17 cellular contexts compared by ENCODE assay signal in genomic region chr10:50807851-50808776, GRCh38.
DNase-seq lines count a peak whose midpoint lies in the region; ATAC-seq, FAIRE-seq and TF ChIP-seq lines count a peak whose summit lies in the region.
"Had no signal": no experiment of that assay in that cellular context is flagged by ENCODE, and none has a peak within 500 bp of the region (broad histone marks: within the 10 kb centered on the region; RNA-seq: fewer than 3 reads in every experiment).

No MANE protein-coding gene starts in this region.

- no peak for FAIRE-seq in H1 (lab: Jason Lieb, UNC)
- FAIRE-seq: RCC 7860 had no signal

- no peak overlapping the region for H3K4me3 Mint-ChIP-seq in activated T-helper 2 cell treated with anti-CD3 and anti-CD28 coated beads, Interferon-gamma antibody, Interleukin-2, Interleukin-4, amounts not matched to agents 10 μg/mL and 5 μg/mL and 100 μg/mL, durations not matched to agents 14 hours and 24 hours and 36 hours (ENCODE audit: low read depth)
- H3K4me3 Mint-ChIP-seq: activated naive CD8-positive, alpha-beta T cell treated with anti-CD3 and anti-CD28 coated beads, Interleukin-2, amount 10 ng/mL, durations not matched to agents 7 days and 5 days; mesothelial cell of epicardium; T-helper 1 cell treated with Interleukin-12 subunit alpha and Interleukin-12 subunit beta and Interleukin-4 antibody, amounts not matched to agents 30 μg/mL and 1 μg/mL, for 36 hours had no signal

- no peaks in the 10 kb centered on the region for H3K9me3 ChIP-seq in H1 (ENCODE audit: insufficient read depth in 2 of 2, low read depth in 1 of 2, low read length in 1 of 2)
- H3K9me3 ChIP-seq: colonic mucosa, ovary, suprapubic skin had no signal

- CTCF ChIA-PET in BJ (lab: Yijun Ruan, JAX), result no interaction called here
- CTCF ChIA-PET in H1 (lab: Charles Lee; ENCODE audit: partially characterized antibody), result no interaction called here

- no peaks in the 10 kb centered on the region for H4K20me1 ChIP-seq in H1 (replicated peaks in 1 of 2; ENCODE audit: control insufficient read depth in 1 of 2, insufficient read depth in 2 of 2, low read length in 2 of 2)

- no peak overlapping the region for H4K91ac ChIP-seq in H1 (replicated peaks; ENCODE audit: insufficient read length, low read length)

- H2AFZ ChIP-seq in H1 (ENCODE audit: low read length), result no peak overlapping the region

- no peak overlapping the region for H3K23ac ChIP-seq in H1 (ENCODE audit: insufficient read length)
- no peak overlapping the region for H3K23ac ChIP-seq in mesendoderm (ENCODE audit: low read length)

- H2AK5ac ChIP-seq in H1 (ENCODE audit: low read depth, low read length) (no peak overlapping the region), mesendoderm (ENCODE audit: low read length) (no peak overlapping the region)

- no peak overlapping the region for H3K27ac ChIP-seq in H1 (ENCODE audit: low read depth, low read length)
- no peak overlapping the region for H3K27ac ChIP-seq in mesendoderm (ENCODE audit: low read depth, low read length)
- H3K27ac ChIP-seq: colonic mucosa, ovary, suprapubic skin had no signal

- no peak overlapping the region for H3K27ac Mint-ChIP-seq in activated T-helper 2 cell treated with anti-CD3 and anti-CD28 coated beads, Interferon-gamma antibody, Interleukin-2, Interleukin-4, amounts not matched to agents 10 μg/mL and 5 μg/mL and 100 μg/mL, durations not matched to agents 14 hours and 24 hours and 36 hours
- H3K27ac Mint-ChIP-seq: activated naive CD8-positive, alpha-beta T cell treated with anti-CD3 and anti-CD28 coated beads, Interleukin-2, amount 10 ng/mL, durations not matched to agents 7 days and 5 days; mesothelial cell of epicardium; T-helper 1 cell treated with Interleukin-12 subunit alpha and Interleukin-12 subunit beta and Interleukin-4 antibody, amounts not matched to agents 30 μg/mL and 1 μg/mL, for 36 hours had no signal

- H3K9ac ChIP-seq in H1 (replicated peaks in 1 of 4; ENCODE audit: extremely low read depth in 1 of 4, low read depth in 3 of 4, low read length in 3 of 4) (no peak overlapping the region), mesendoderm (ENCODE audit: low read length) (no peak overlapping the region)

- H2BK12ac ChIP-seq in H1 (ENCODE audit: low read depth, low read length), result no peak overlapping the region

- H3K79me1 ChIP-seq in H1 (ENCODE audit: low read depth, low read length) (no peaks in the 10 kb centered on the region), mesendoderm (ENCODE audit: low read length) (no peaks in the 10 kb centered on the region)

- DNase-seq in BJ (ENCODE audit: low read depth) (peak; percentile 9), HuH-7 (ENCODE audit: low spot score) (peak; percentile 42), H1 (ENCODE audit: low read depth in 1 of 2, low spot score in 2 of 2) (no peak), mesendoderm (peak; percentile 33)
- DNase-seq in activated T-helper 2 cell treated with anti-CD3 and anti-CD28 coated beads, Interferon-gamma antibody, Interleukin-2, Interleukin-4, amounts not matched to agents 10 μg/mL and 5 μg/mL and 100 μg/mL, durations not matched to agents 14 hours and 24 hours and 36 hours (ENCODE audit: low spot score), result no peak
- DNase-seq in stimulated activated CD4-positive, alpha-beta T cell treated with anti-CD3 and anti-CD28 coated beads, Interleukin-4, amount 100 ng/mL, for 24 hours, result no peak
- DNase-seq: activated CD4-positive, alpha-beta T cell treated with anti-CD3 and anti-CD28 coated beads for 1 hour; activated naive CD8-positive, alpha-beta T cell treated with anti-CD3 and anti-CD28 coated beads, Interleukin-2, amount 10 ng/mL, durations not matched to agents 7 days and 5 days; colonic mucosa; NCI-H510A; ovary had no signal

- TF ChIP-seq RAD21 in H1 (IDR thresholded peaks at IDR 0.05 in 1 of 2, conservative IDR thresholded peaks at IDR 0.05 in 1 of 2; ENCODE audit: low read depth in 2 of 2, low read length in 2 of 2), result no peak

- ATAC-seq in GM21367 (IDR thresholded peaks at IDR 0.05; ENCODE audit: unreplicated experiment) (no peak), HG03520 (IDR thresholded peaks at IDR 0.05; ENCODE audit: unreplicated experiment) (no peak)

- no peaks in the 10 kb centered on the region for H3K36me3 Mint-ChIP-seq in activated T-helper 2 cell treated with anti-CD3 and anti-CD28 coated beads, Interferon-gamma antibody, Interleukin-2, Interleukin-4, amounts not matched to agents 10 μg/mL and 5 μg/mL and 100 μg/mL, durations not matched to agents 14 hours and 24 hours and 36 hours (ENCODE audit: low read depth)
- H3K36me3 Mint-ChIP-seq: activated naive CD8-positive, alpha-beta T cell treated with anti-CD3 and anti-CD28 coated beads, Interleukin-2, amount 10 ng/mL, durations not matched to agents 7 days and 5 days; mesothelial cell of epicardium had no signal

- no peak overlapping the region for H4K5ac ChIP-seq in H1 (ENCODE audit: insufficient read length, low read depth, low read length)
- no peak overlapping the region for H4K5ac ChIP-seq in mesendoderm (ENCODE audit: low read length)

- POLR2A ChIA-PET in BJ (lab: Charles Lee), result no interaction called here
- POLR2A ChIA-PET in H1 (lab: Charles Lee; ENCODE audit: partially characterized antibody), result no interaction called here

- H2BK5ac ChIP-seq in H1 (ENCODE audit: low read depth, low read length), result no peak overlapping the region
- H2BK5ac ChIP-seq in mesendoderm (ENCODE audit: low read length), result no peak overlapping the region

- no peaks in the 10 kb centered on the region for H3K9me3 Mint-ChIP-seq in activated T-helper 2 cell treated with anti-CD3 and anti-CD28 coated beads, Interferon-gamma antibody, Interleukin-2, Interleukin-4, amounts not matched to agents 10 μg/mL and 5 μg/mL and 100 μg/mL, durations not matched to agents 14 hours and 24 hours and 36 hours
- H3K9me3 Mint-ChIP-seq: activated naive CD8-positive, alpha-beta T cell treated with anti-CD3 and anti-CD28 coated beads, Interleukin-2, amount 10 ng/mL, durations not matched to agents 7 days and 5 days; mesothelial cell of epicardium; T-helper 1 cell treated with Interleukin-12 subunit alpha and Interleukin-12 subunit beta and Interleukin-4 antibody, amounts not matched to agents 30 μg/mL and 1 μg/mL, for 36 hours had no signal

- no peak for TF ChIP-seq EP300 in H1 (IDR thresholded peaks at IDR 0.05; ENCODE audit: borderline replicate concordance in 1 of 2, low read depth in 2 of 2, low read length in 2 of 2)

- H2BK20ac ChIP-seq in H1 (ENCODE audit: low read length), result no peak overlapping the region

- no peaks in the 10 kb centered on the region for H3K36me3 ChIP-seq in BJ (ENCODE audit: control insufficient read depth, insufficient read depth, low read length)
- H3K36me3 ChIP-seq in H1 (ENCODE audit: control insufficient read depth in 2 of 4, insufficient read depth in 4 of 4, low read length in 3 of 4), result no peaks in the 10 kb centered on the region
- H3K36me3 ChIP-seq in mesendoderm (ENCODE audit: control insufficient read depth, insufficient read depth, low read length), result no peaks in the 10 kb centered on the region
- H3K36me3 ChIP-seq: colonic mucosa, ovary, suprapubic skin had no signal

- H3K79me2 ChIP-seq in H1 (ENCODE audit: control insufficient read depth in 1 of 2, insufficient read depth in 2 of 2, low read length in 2 of 2) (no peaks in the 10 kb centered on the region), mesendoderm (ENCODE audit: control insufficient read depth, insufficient read depth, low read length) (no peaks in the 10 kb centered on the region)

- H3K4me2 ChIP-seq in H1 (ENCODE audit: insufficient read depth in 1 of 2, low read depth in 2 of 2, low read length in 2 of 2) (no peak overlapping the region), mesendoderm (ENCODE audit: low read length) (no peak overlapping the region)

- H3K4ac ChIP-seq in H1 (replicated peaks; ENCODE audit: insufficient read length, low read depth, low read length), result no peak overlapping the region
- no peak overlapping the region for H3K4ac ChIP-seq in mesendoderm (ENCODE audit: low read depth, low read length)

- TF ChIP-seq CTCF in BJ (IDR thresholded peaks at IDR 0.05; ENCODE audit: insufficient read depth, low read depth, low read length) (no peak), H1 (IDR thresholded peaks at IDR 0.05; ENCODE audit: control extremely low read depth in 1 of 3, insufficient read depth in 1 of 3, low read depth in 1 of 3, low read length in 3 of 3) (no peak)

- no peak for TF ChIP-seq POLR2A in H1 (IDR thresholded peaks at IDR 0.05; ENCODE audit: control extremely low read depth in 1 of 2, low read depth in 2 of 2, low read length in 2 of 2)

- H3K27me3 ChIP-seq in BJ (ENCODE audit: control insufficient read depth, insufficient read depth, low read length) (no peaks in the 10 kb centered on the region), H1 (replicated peaks in 1 of 4; ENCODE audit: control insufficient read depth in 3 of 4, extremely low read depth in 1 of 4, insufficient read depth in 3 of 4, low read length in 3 of 4) (no peaks in the 10 kb centered on the region), mesendoderm (ENCODE audit: insufficient read depth, low read length, poor library complexity) (no peaks in the 10 kb centered on the region)
- H3K27me3 ChIP-seq: colonic mucosa, ovary, suprapubic skin had no signal

- H3K4me3 ChIP-seq in BJ (ENCODE audit: low read depth, low read length) (no peak overlapping the region), H1 (ENCODE audit: extremely low read depth in 1 of 4, insufficient read depth in 2 of 4, low read depth in 3 of 4, low read length in 4 of 4) (no peak overlapping the region), mesendoderm (ENCODE audit: low read length) (no peak overlapping the region)
- H3K4me3 ChIP-seq: colonic mucosa, ovary, suprapubic skin had no signal

- no peaks in the 10 kb centered on the region for H3K23me2 ChIP-seq in H1 (ENCODE audit: low read depth, low read length)

- H2BK15ac ChIP-seq in H1 (ENCODE audit: low read length), result no peak overlapping the region
- no peak overlapping the region for H2BK15ac ChIP-seq in mesendoderm (replicated peaks; ENCODE audit: low read depth)

- H3K18ac ChIP-seq in H1 (ENCODE audit: extremely low read depth, low read length) (no peak overlapping the region), mesendoderm (ENCODE audit: low read length) (no peak overlapping the region)

- no peak overlapping the region for H4K8ac ChIP-seq in H1 (ENCODE audit: extremely low read depth, insufficient read depth, low read length)
- no peak overlapping the region for H4K8ac ChIP-seq in mesendoderm (ENCODE audit: low read depth, low read length)

- peaks cover 0 to 7% (median 4%) of the 10 kb centered on the region in 4 experiments; a peak in 3 of 7 replicates for H3K4me1 ChIP-seq in H1 (replicated peaks in 1 of 4; ENCODE audit: control insufficient read depth in 3 of 4, insufficient read depth in 4 of 4, low read length in 3 of 4)
- H3K4me1 ChIP-seq in mesendoderm (ENCODE audit: control insufficient read depth, low read depth, low read length), result no peaks in the 10 kb centered on the region
- H3K4me1 ChIP-seq: colonic mucosa, suprapubic skin had no signal

- intact Hi-C loops in activated T-helper 2 cell treated with anti-CD3 and anti-CD28 coated beads, Interferon-gamma antibody, Interleukin-2, Interleukin-4, amounts not matched to agents 10 μg/mL and 5 μg/mL and 100 μg/mL, durations not matched to agents 14 hours and 24 hours and 36 hours (cut with micrococcal nuclease), result no loop called here

- H2BK120ac ChIP-seq in H1 (replicated peaks; ENCODE audit: low read depth, low read length), result no peak overlapping the region
- no peak overlapping the region for H2BK120ac ChIP-seq in mesendoderm (ENCODE audit: low read depth, low read length)

- H3K4me1 Mint-ChIP-seq in activated T-helper 2 cell treated with anti-CD3 and anti-CD28 coated beads, Interferon-gamma antibody, Interleukin-2, Interleukin-4, amounts not matched to agents 10 μg/mL and 5 μg/mL and 100 μg/mL, durations not matched to agents 14 hours and 24 hours and 36 hours (ENCODE audit: low read depth), result no peaks in the 10 kb centered on the region
- H3K4me1 Mint-ChIP-seq: activated naive CD8-positive, alpha-beta T cell treated with anti-CD3 and anti-CD28 coated beads, Interleukin-2, amount 10 ng/mL, durations not matched to agents 7 days and 5 days had no signal

- H3K56ac ChIP-seq in H1 (replicated peaks; ENCODE audit: insufficient read length, low read depth, low read length) (no peak overlapping the region), mesendoderm (ENCODE audit: low read length) (no peak overlapping the region)

- H3K14ac ChIP-seq in H1 (ENCODE audit: insufficient read length), result no peak overlapping the region

- 67% methylated on average over 1 of the region's 1 CpG; no CpG with 5 or more reads in 1 of the 2 experiments for WGBS in H1 (ENCODE audit: extremely low coverage in 1 of 2, insufficient coverage in 1 of 2, insufficient read length in 1 of 2, insufficient replicate concordance in 2 of 2, low coverage in 1 of 2, low lambda C conversion rate in 2 of 2, missing lambda C conversion rate in 1 of 2), 2 experiments
- WGBS in mesendoderm (ENCODE audit: extremely low coverage, insufficient coverage, low lambda C conversion rate), result no CpG with 5 or more reads among the region's 1 CpG

- peaks cover 8% of the 10 kb centered on the region for H3K27me3 Mint-ChIP-seq in activated T-helper 2 cell treated with anti-CD3 and anti-CD28 coated beads, Interferon-gamma antibody, Interleukin-2, Interleukin-4, amounts not matched to agents 10 μg/mL and 5 μg/mL and 100 μg/mL, durations not matched to agents 14 hours and 24 hours and 36 hours (ENCODE audit: low read depth)

Comparison
In these comparisons a context has a peak if more than half of its experiments do, and no peak if none do; other contexts are left out.
1. DNase-seq: peak in BJ (single experiment), HuH-7 (single experiment) and mesendoderm (single experiment); none in H1 (0 of 2), activated T-helper 2 cell treated with anti-CD3 and anti-CD28 coated beads, Interferon-gamma antibody, Interleukin-2, Interleukin-4, amounts not matched to agents 10 μg/mL and 5 μg/mL and 100 μg/mL, durations not matched to agents 14 hours and 24 hours and 36 hours (single experiment) and stimulated activated CD4-positive, alpha-beta T cell treated with anti-CD3 and anti-CD28 coated beads, Interleukin-4, amount 100 ng/mL, for 24 hours (single experiment).